Comparison of ENCODE assay signal across 12 cellular contexts in the genomic region with DNA sequence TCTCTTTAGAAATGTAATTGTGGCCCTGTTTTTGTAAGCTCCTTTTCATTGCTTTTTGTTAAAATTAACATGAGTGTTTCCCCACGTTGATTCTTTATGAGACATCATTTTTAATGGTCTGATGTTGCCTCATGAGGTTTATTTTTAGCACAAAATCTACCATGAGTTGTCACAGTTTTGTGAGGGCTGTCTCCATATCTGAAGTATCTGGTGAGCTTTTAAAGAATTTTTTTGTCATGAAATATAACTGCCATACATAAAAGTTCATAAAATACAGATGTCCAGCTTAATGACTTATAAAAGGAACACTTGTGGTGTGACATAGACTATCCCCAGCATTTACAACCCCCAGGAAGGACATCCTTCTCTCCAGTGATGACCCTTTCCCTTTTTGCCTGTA. TPM values are rescaled to one million over a fixed set of nuclear protein-coding genes. Genes with fewer than 3 reads are reported as not detected.
DNase-seq lines count a peak whose midpoint lies in the region; ATAC-seq, FAIRE-seq and TF ChIP-seq lines count a peak whose summit lies in the region.
"Had no signal": no experiment of that assay in that cellular context is flagged by ENCODE, and none has a peak within 500 bp of the region (broad histone marks: within the 10 kb centered on the region; RNA-seq: fewer than 3 reads in every experiment).

No MANE protein-coding gene starts in this region.

- peak overlapping the region; percentile 35 to 71 (median 55) for H3K27ac ChIP-seq in spleen

- no peak for FAIRE-seq in frontal cortex (lab: Jason Lieb, UNC)
- FAIRE-seq: small intestine had no signal

- peaks cover 0 to 4% (median 0%) of the 10 kb centered on the region in 8 donors for H3K9me3 ChIP-seq in spleen

- TF ChIP-seq CTCF in spleen (IDR thresholded peaks at IDR 0.05 in 8 of 11, conservative IDR thresholded peaks at IDR 0.05 in 3 of 11) (no peak), omental fat pad (IDR thresholded peaks at IDR 0.05) (no peak)

- no peak for ATAC-seq in omental fat pad (ENCODE audit: low FRiP score)
- ATAC-seq in HG03095 (IDR thresholded peaks at IDR 0.05; ENCODE audit: unreplicated experiment), result no peak
- ATAC-seq: natural killer cell treated with Interleukin-12 subunit alpha and Interleukin-12 subunit beta and Interleukin-15 and Interleukin-18, amount 100 ng/mL, for 72 hours had no signal

- peaks cover 0 to 4% (median 0%) of the 10 kb centered on the region in 6 donors for H3K36me3 ChIP-seq in spleen

- no peaks in the 10 kb centered on the region for H3K27me3 ChIP-seq in spleen (replicated peaks in 1 of 7)

- intact Hi-C loops in spleen (cut with DNase I; ENCODE audit: low total_unique reads), result no loop called here

- no peak for TF ChIP-seq POLR2A in spleen (IDR thresholded peaks at IDR 0.05)

- peak; percentile 59 for DNase-seq in HCEC 1CT
- DNase-seq in amniotic epithelial cell (ENCODE audit: low read depth), result peak; percentile 42
- peak; percentile 9 for DNase-seq in foreskin melanocyte
- DNase-seq in spleen, result no peak
- DNase-seq in frontal cortex (ENCODE audit: low spot score in 2 of 2), result no peak
- no peak for DNase-seq in omental fat pad (ENCODE audit: low spot score)
- DNase-seq: dermis blood vessel endothelial cell, glutamatergic neuron, small intestine, SW 1271 had no signal

- H3K4me3 ChIP-seq in spleen, result no peak overlapping the region

- WGBS in spleen, 5 donors, result 5 to 28% (median 6%) methylated on average over 1 of the region's 1 CpG

- peaks cover 4 to 62% (median 21%) of the 10 kb centered on the region in 6 donors for H3K4me1 ChIP-seq in spleen

RNA-seq across cellular contexts. Expression of a gene that starts 34.3 kb away (rescaled TPM):
- total RNA-seq in spleen (1 to 10 TPM in 5 of 7 donors, under 1 TPM in 1, not detected in 1; 0.34 to 3.0 (median 2.0) TPM), frontal cortex (3.7 TPM), omental fat pad (1 to 10 TPM in 2 of 4 donors, under 1 TPM in 1, not detected in 1; 0.19 to 9.5 (median 1.2) TPM)
- polyA plus RNA-seq in spleen, result under 1 TPM; 0.20 to 0.46 (median 0.22) TPM

RNA-seq across cellular contexts. Expression of a gene that starts 49.7 kb away (rescaled TPM):
- total RNA-seq in spleen (10 to 100 TPM in 6 of 7 donors, 1 to 10 TPM in 1; 9.9 to 17.0 (median 11.7) TPM), frontal cortex (12.6 TPM), omental fat pad (1 to 10 TPM; 1.1 to 4.3 (median 2.1) TPM)
- polyA plus RNA-seq in spleen, result 1 to 10 TPM; 4.2 to 7.8 (median 7.8) TPM

Comparison
In these comparisons a context has a peak if more than half of its experiments do, and no peak if none do; other contexts are left out.
1. DNase-seq: peak in HCEC 1CT (single experiment), amniotic epithelial cell (single experiment) and foreskin melanocyte (single experiment); none in spleen (single experiment), frontal cortex (0 of 2) and omental fat pad (single experiment).